8 cellular contexts compared by ENCODE assay signal in the genomic region with DNA sequence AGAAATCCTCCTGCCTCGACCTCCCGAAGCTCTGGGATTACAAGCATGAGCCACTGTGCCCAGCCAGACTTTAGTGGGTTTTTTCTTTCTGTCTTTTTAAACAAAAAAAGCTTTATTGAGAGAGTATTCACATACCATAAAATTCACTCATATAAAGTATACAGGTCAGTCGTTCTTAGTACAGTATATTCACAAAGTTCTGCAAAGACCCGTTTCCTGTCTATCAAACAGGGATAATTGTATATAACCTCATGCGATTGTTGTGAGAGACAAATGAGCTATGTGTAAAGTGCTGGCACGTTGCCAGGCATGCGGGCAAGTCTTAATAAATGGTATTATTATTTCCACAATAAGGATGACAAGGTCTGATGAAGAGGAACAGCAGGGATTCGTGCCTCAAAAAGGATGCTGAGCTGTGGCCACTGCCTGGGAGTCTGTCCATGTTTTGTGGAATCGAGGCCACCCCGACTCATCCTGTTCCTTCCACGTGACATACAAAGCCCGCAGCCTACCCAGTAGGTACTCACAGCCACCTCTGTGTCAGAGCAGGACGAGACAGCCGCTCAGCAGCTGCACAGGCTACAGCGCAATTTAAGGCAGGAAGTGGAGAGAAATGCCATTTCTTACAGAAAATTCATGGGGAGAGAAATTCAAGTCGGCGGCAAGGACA.
A peak's percentile ranks its signal among the peaks of the same experiment; 100 is the strongest.
DNase-seq lines count a peak whose midpoint lies in the region; ATAC-seq and FAIRE-seq lines count a peak whose summit lies in the region.

No MANE protein-coding gene starts in this region.

- no peak overlapping the region for H3K27ac ChIP-seq in effector memory CD4-positive, alpha-beta T cell (ENCODE audit: insufficient read depth, low read length, poor library complexity, severe bottlenecking)

- DNase-seq in CD1c-positive myeloid dendritic cell (ENCODE audit: extremely low spot score) (peak; percentile 13), NCI-H1092 treated with DMSO at 0.1 percent for 48 hours (lab: John Stamatoyannopoulos, UW) (peak; percentile 20), GM19239 (ENCODE audit: insufficient read length, low spot score) (no peak)
- peak; percentile 17 for DNase-seq in activated CD4-positive, alpha-beta T cell treated with anti-CD3 and anti-CD28 coated beads for 1 hour
- peak; percentile 3 to 9 (median 3) for DNase-seq in effector memory CD4-positive, alpha-beta T cell
- DNase-seq in stimulated activated naive CD4-positive, alpha-beta T cell treated with Interleukin-2 at 50 U/mL for 16 hours (lab: John Stamatoyannopoulos, UW): peak; percentile 26

- no peak for ATAC-seq in HG02623 (IDR thresholded peaks at IDR 0.05; ENCODE audit: unreplicated experiment)
- ATAC-seq in HG02642 (IDR thresholded peaks at IDR 0.05; ENCODE audit: poor library complexity, unreplicated experiment): no peak

- no peak overlapping the region for H3K4me3 ChIP-seq in effector memory CD4-positive, alpha-beta T cell (ENCODE audit: insufficient read depth, low read depth, low read length, poor library complexity, severe bottlenecking)

- no peaks in the 10 kb centered on the region for H3K36me3 ChIP-seq in effector memory CD4-positive, alpha-beta T cell (ENCODE audit: control insufficient read depth, insufficient read depth, low read length)

- H3K4me1 ChIP-seq in effector memory CD4-positive, alpha-beta T cell (ENCODE audit: control insufficient read depth, insufficient read depth, low read length, poor library complexity, severe bottlenecking): no peaks in the 10 kb centered on the region

- H3K27me3 ChIP-seq in effector memory CD4-positive, alpha-beta T cell (replicated peaks; ENCODE audit: control insufficient read depth, insufficient read depth, low read length, poor library complexity, severe bottlenecking): no peaks in the 10 kb centered on the region

- FAIRE-seq in GM19239 (lab: Jason Lieb, UNC): no peak

- no peaks in the 10 kb centered on the region for H3K9me3 ChIP-seq in effector memory CD4-positive, alpha-beta T cell (ENCODE audit: control insufficient read depth, low read length)
